2 cellular contexts compared by ENCODE assay signal in genomic region chr17:62919388-62919787, GRCh38.
A peak's percentile ranks its signal among the peaks of the same experiment; 100 is the strongest.
TF ChIP-seq lines count a peak whose summit lies in the region.

No MANE protein-coding gene starts in this region.

TF ChIP-seq in K562, 482 proteins besides CTCF, POLR2A, EP300 and RAD21 (continued from another document and continues in another):
- TF ChIP-seq PRPF4 (IDR thresholded peaks at IDR 0.05; ENCODE audit: insufficient read depth, low read depth, low read length, poor library complexity, severe bottlenecking): no peak
- TF ChIP-seq ZNF318 (IDR thresholded peaks at IDR 0.05; ENCODE audit: borderline replicate concordance in 1 of 2, low read depth in 1 of 2): peak in 1 of 2 experiments; percentile 74; a peak in 1 of 4 replicates
- TF ChIP-seq KAT2B (IDR thresholded peaks at IDR 0.05; ENCODE audit: low read depth, low read length): no peak
- TF ChIP-seq TEAD4 (IDR thresholded peaks at IDR 0.05; ENCODE audit: low read length): peak; percentile 88
- no peak for TF ChIP-seq TEAD4 (CRISPR knock-in tag; IDR thresholded peaks at IDR 0.05; ENCODE audit: borderline replicate concordance)
- no peak for TF ChIP-seq BRF1 (IDR thresholded peaks at IDR 0.05; ENCODE audit: borderline replicate concordance, extremely low read depth, insufficient read length)
- TF ChIP-seq IRF1 (CRISPR knock-in tag; IDR thresholded peaks at IDR 0.05; ENCODE audit: borderline replicate concordance): no peak
- TF ChIP-seq ZNF75A (CRISPR knock-in tag; IDR thresholded peaks at IDR 0.05): no peak
- peak; percentile 46; the same call in 1 of the 2 replicates for TF ChIP-seq TAL1 (IDR thresholded peaks at IDR 0.05)
- TF ChIP-seq WHSC1 (IDR thresholded peaks at IDR 0.05; ENCODE audit: low read length): no peak
- peak; percentile 66; the same call in 1 of the 2 replicates for TF ChIP-seq ATF7 (IDR thresholded peaks at IDR 0.05)
- peak; percentile 96 for TF ChIP-seq TFAP4 (CRISPR knock-in tag; IDR thresholded peaks at IDR 0.05; ENCODE audit: borderline replicate concordance)
- TF ChIP-seq ATF3 (IDR thresholded peaks at IDR 0.05): peak; percentile 65
- TF ChIP-seq ATF3 (CRISPR knock-in tag; conservative IDR thresholded peaks at IDR 0.05): no peak
- no peak for TF ChIP-seq CGGBP1 (CRISPR knock-in tag; IDR thresholded peaks at IDR 0.05)

TF ChIP-seq in HEK293T, 16 proteins besides CTCF, POLR2A, EP300 and RAD21 (continued from another document):
- TF ChIP-seq PKNOX1 (IDR thresholded peaks at IDR 0.05) (no peak), NFRKB (IDR thresholded peaks at IDR 0.05) (no peak), FOXA1 (IDR thresholded peaks at IDR 0.05) (no peak), LEF1 (IDR thresholded peaks at IDR 0.05; ENCODE audit: borderline replicate concordance) (no peak), FOXM1 (IDR thresholded peaks at IDR 0.05; ENCODE audit: borderline replicate concordance) (no peak), TARDBP (IDR thresholded peaks at IDR 0.05) (no peak), CTBP1 (IDR thresholded peaks at IDR 0.05; ENCODE audit: borderline replicate concordance) (no peak), BHLHE40 (IDR thresholded peaks at IDR 0.05; ENCODE audit: borderline replicate concordance) (no peak), ZNF384 (IDR thresholded peaks at IDR 0.05) (no peak), SP1 (IDR thresholded peaks at IDR 0.05) (no peak), L3MBTL2 (conservative IDR thresholded peaks at IDR 0.05) (no peak), ELF4 (IDR thresholded peaks at IDR 0.05) (no peak), ARNT (IDR thresholded peaks at IDR 0.05) (no peak)
